15 cellular contexts compared by ENCODE assay signal in the genomic region with DNA sequence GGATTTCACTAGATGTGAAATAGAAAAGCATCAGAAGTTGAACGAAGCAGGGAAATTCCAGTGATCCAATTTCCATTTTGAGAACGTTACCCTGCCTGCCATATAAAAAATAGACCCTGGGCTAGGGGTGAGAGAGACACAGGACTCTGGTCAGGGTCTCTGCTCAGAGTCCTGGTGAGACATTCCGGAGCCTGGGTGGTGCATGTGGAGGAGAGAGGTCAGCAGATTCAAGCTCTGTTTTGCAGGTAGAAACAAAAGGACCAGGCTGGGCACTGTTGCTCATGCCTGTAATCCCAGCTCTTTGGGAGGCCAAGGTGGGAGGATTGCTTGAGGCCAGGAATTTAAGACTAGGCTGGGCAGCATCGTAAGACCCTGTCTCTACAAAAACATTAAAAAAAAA. TPM values are rescaled to one million over a fixed set of nuclear protein-coding genes. Genes with fewer than 3 reads are reported as not detected.
DNase-seq lines count a peak whose midpoint lies in the region; ATAC-seq and TF ChIP-seq lines count a peak whose summit lies in the region.
"Had no signal": no experiment of that assay in that cellular context is flagged by ENCODE, and none has a peak within 500 bp of the region (broad histone marks: within the 10 kb centered on the region; RNA-seq: fewer than 3 reads in every experiment).

No MANE protein-coding gene starts in this region.

- no peaks in the 10 kb centered on the region for H3K27me3 Mint-ChIP-seq in T-helper 1 cell treated with Interleukin-12 subunit alpha and Interleukin-12 subunit beta and Interleukin-4 antibody, amounts not matched to agents 30 μg/mL and 1 μg/mL, for 36 hours (ENCODE audit: low read depth)
- H3K27me3 Mint-ChIP-seq in nephron (ENCODE audit: low read depth), result no peaks in the 10 kb centered on the region
- H3K27me3 Mint-ChIP-seq: progenitor cell of endocrine pancreas; stimulated activated naive CD8-positive, alpha-beta T cell treated with anti-CD3 and anti-CD28 coated beads, Interleukin-15, amount 100 ng/mL, for 72 hours had no signal

- H3K27ac ChIP-seq in cingulate gyrus (ENCODE audit: low read depth, low read length), result peak overlapping the region; percentile 88
- peak overlapping the region; percentile 81 to 89 for H3K27ac ChIP-seq in tibial artery

- DNase-seq in T-helper 1 cell (no peak), tibial artery (no peak), NCI-H1105 treated with DMSO at 0.1 percent for 48 hours (lab: John Stamatoyannopoulos, UW) (no peak), left lobe of liver (ENCODE audit: low spot score) (no peak)
- DNase-seq: 8988T; left colon; stimulated activated CD4-positive, alpha-beta T cell treated with anti-CD3 and anti-CD28 coated beads, Interleukin-4, amount 100 ng/mL, for 4 hours; stimulated activated naive CD8-positive, alpha-beta T cell treated with anti-CD3 and anti-CD28 coated beads, Interleukin-15, amount 100 ng/mL, for 72 hours had no signal

- H3K27ac Mint-ChIP-seq in T-helper 1 cell treated with Interleukin-12 subunit alpha and Interleukin-12 subunit beta and Interleukin-4 antibody, amounts not matched to agents 30 μg/mL and 1 μg/mL, for 36 hours, result peak overlapping the region; percentile 19
- peak overlapping the region in 2 of 3 experiments; percentile 95 to 100 for H3K27ac Mint-ChIP-seq in nephron
- H3K27ac Mint-ChIP-seq: progenitor cell of endocrine pancreas; stimulated activated naive CD8-positive, alpha-beta T cell treated with anti-CD3 and anti-CD28 coated beads, Interleukin-15, amount 100 ng/mL, for 72 hours had no signal

- no peak for TF ChIP-seq CTCF in nephron (IDR thresholded peaks at IDR 0.05; ENCODE audit: unreplicated experiment in 3 of 3)
- TF ChIP-seq CTCF in tibial artery (IDR thresholded peaks at IDR 0.05), result no peak

- peaks cover 16% of the 10 kb centered on the region for H3K4me1 Mint-ChIP-seq in T-helper 1 cell treated with Interleukin-12 subunit alpha and Interleukin-12 subunit beta and Interleukin-4 antibody, amounts not matched to agents 30 μg/mL and 1 μg/mL, for 36 hours (ENCODE audit: low read depth)
- H3K4me1 Mint-ChIP-seq in nephron, result peaks cover 51% of the 10 kb centered on the region

- H3K9me3 Mint-ChIP-seq in T-helper 1 cell treated with Interleukin-12 subunit alpha and Interleukin-12 subunit beta and Interleukin-4 antibody, amounts not matched to agents 30 μg/mL and 1 μg/mL, for 36 hours, result no peaks in the 10 kb centered on the region
- H3K9me3 Mint-ChIP-seq in nephron, result no peaks in the 10 kb centered on the region
- H3K9me3 Mint-ChIP-seq: activated naive CD4-positive, alpha-beta T cell treated with anti-CD3 and anti-CD28 coated beads, Interleukin-2, amount 50 U/mL, for 72 hours; stimulated activated naive CD8-positive, alpha-beta T cell treated with anti-CD3 and anti-CD28 coated beads, Interleukin-15, amount 100 ng/mL, for 72 hours had no signal

- no peak overlapping the region for H3K4me3 Mint-ChIP-seq in T-helper 1 cell treated with Interleukin-12 subunit alpha and Interleukin-12 subunit beta and Interleukin-4 antibody, amounts not matched to agents 30 μg/mL and 1 μg/mL, for 36 hours
- peak overlapping the region in 1 of 3 experiments; percentile 20 for H3K4me3 Mint-ChIP-seq in nephron

- H3K4me1 ChIP-seq in tibial artery, result peaks cover 7 to 84% (median 71%) of the 10 kb centered on the region in 4 donors

- H3K36me3 ChIP-seq in tibial artery, result no peaks in the 10 kb centered on the region

- ATAC-seq in GM21526 (IDR thresholded peaks at IDR 0.05; ENCODE audit: low FRiP score, unreplicated experiment), result no peak
- no peak for ATAC-seq in left lobe of liver
- ATAC-seq: activated naive CD4-positive, alpha-beta T cell treated with anti-CD3 and anti-CD28 coated beads, Interleukin-2, amount 50 U/mL, for 72 hours; stimulated activated naive CD8-positive, alpha-beta T cell treated with anti-CD3 and anti-CD28 coated beads, Interleukin-15, amount 100 ng/mL, for 72 hours had no signal

- no peak overlapping the region for H3K4me3 ChIP-seq in tibial artery
- H3K4me3 ChIP-seq: MG63 had no signal

- H3K27me3 ChIP-seq in tibial artery, result no peaks in the 10 kb centered on the region
- H3K27me3 ChIP-seq: MG63 had no signal

- H3K9me3 ChIP-seq in tibial artery, result no peaks in the 10 kb centered on the region
- H3K9me3 ChIP-seq: MG63 had no signal

- intact Hi-C loops in tibial artery (cut with DNase I; ENCODE audit: low total_unique reads), result loop anchor here (5.0 to 10.0 kb wide), 2 partner anchors 134 to 737 kb away; no protein-coding TSS in a partner anchor

- no peaks in the 10 kb centered on the region for H3K36me3 Mint-ChIP-seq in T-helper 1 cell treated with Interleukin-12 subunit alpha and Interleukin-12 subunit beta and Interleukin-4 antibody, amounts not matched to agents 30 μg/mL and 1 μg/mL, for 36 hours (ENCODE audit: low read depth)
- H3K36me3 Mint-ChIP-seq in nephron (ENCODE audit: low read depth), result peaks cover 3% of the 10 kb centered on the region
- H3K36me3 Mint-ChIP-seq: activated naive CD4-positive, alpha-beta T cell treated with anti-CD3 and anti-CD28 coated beads, Interleukin-2, amount 50 U/mL, for 72 hours had no signal

RNA-seq across cellular contexts. Expression of a gene that starts 17.9 kb away (rescaled TPM):
- 22.7 TPM for total RNA-seq in left lobe of liver

RNA-seq across cellular contexts. Expression of a gene that starts 51.2 kb away (rescaled TPM):
- total RNA-seq in left lobe of liver, result 3.7 TPM
